ENCODE assay signal across 8 cellular contexts in genomic region chr12:22459872-22460490, GRCh38.
DNase-seq lines count a peak whose midpoint lies in the region; ATAC-seq, FAIRE-seq and TF ChIP-seq lines count a peak whose summit lies in the region.

No MANE protein-coding gene starts in this region.

- H3K23me2 ChIP-seq in H1 (ENCODE audit: low read depth, low read length) = no peaks in the 10 kb centered on the region

- no peak overlapping the region for H3K23ac ChIP-seq in H1 (ENCODE audit: insufficient read length)

- ATAC-seq in GM18858 (IDR thresholded peaks at IDR 0.05; ENCODE audit: unreplicated experiment) (peak; percentile 64), Panc1 (no peak), HG03432 (IDR thresholded peaks at IDR 0.05; ENCODE audit: unreplicated experiment) (no peak), HG03439 (IDR thresholded peaks at IDR 0.05; ENCODE audit: unreplicated experiment) (no peak)

- no peak overlapping the region for H3K4ac ChIP-seq in H1 (replicated peaks; ENCODE audit: insufficient read length, low read depth, low read length)

- H3K9me3 ChIP-seq in Panc1 (ENCODE audit: control insufficient read depth, insufficient read depth, low read depth, low read length) (no peaks in the 10 kb centered on the region), H1 (ENCODE audit: insufficient read depth in 2 of 2, low read depth in 1 of 2, low read length in 1 of 2) (no peaks in the 10 kb centered on the region)

- H2AK5ac ChIP-seq in H1 (ENCODE audit: low read depth, low read length) = no peak overlapping the region

- H2BK15ac ChIP-seq in H1 (ENCODE audit: low read length) = no peak overlapping the region

- H2BK12ac ChIP-seq in H1 (ENCODE audit: low read depth, low read length) = no peak overlapping the region

- no peak overlapping the region for H4K8ac ChIP-seq in H1 (ENCODE audit: extremely low read depth, insufficient read depth, low read length)

- H3K79me2 ChIP-seq in H1 (ENCODE audit: control insufficient read depth in 1 of 2, insufficient read depth in 2 of 2, low read length in 2 of 2) = no peaks in the 10 kb centered on the region

- POLR2A ChIA-PET in Panc1 (lab: Charles Lee) = no interaction called here
- POLR2A ChIA-PET in H1 (lab: Charles Lee; ENCODE audit: partially characterized antibody) = interaction anchor here (0.6 kb wide), 1 partner anchor 582 kb away, joined by 3 read pairs; no protein-coding TSS in a partner anchor

- DNase-seq in CD1c-positive myeloid dendritic cell (ENCODE audit: extremely low spot score) (peak; percentile 67), HT-29 (ENCODE audit: low spot score) (peak; percentile 70), Panc1 (ENCODE audit: low read depth, low spot score) (peak; percentile 5), H1 (ENCODE audit: low read depth in 1 of 2, low spot score in 2 of 2) (no peak), midbrain (lab: John Stamatoyannopoulos, UW) (peak; percentile 71)

- intact Hi-C loops in Panc1 (cut with micrococcal nuclease; ENCODE audit: unreplicated experiment) = loop anchor here (5.0 kb wide), 1 partner anchor 378 kb away; no protein-coding TSS in a partner anchor

- WGBS in H1 (ENCODE audit: extremely low coverage in 1 of 2, insufficient coverage in 1 of 2, insufficient read length in 1 of 2, insufficient replicate concordance in 2 of 2, low coverage in 1 of 2, low lambda C conversion rate in 2 of 2, missing lambda C conversion rate in 1 of 2), 2 experiments = 66% methylated on average over 3 of the region's 3 CpGs; no CpG with 5 or more reads in 1 of the 2 experiments

- TF ChIP-seq EP300 in H1 (IDR thresholded peaks at IDR 0.05; ENCODE audit: borderline replicate concordance in 1 of 2, low read depth in 2 of 2, low read length in 2 of 2) = no peak

- no peak overlapping the region for H3K4me3 ChIP-seq in Panc1 (ENCODE audit: low read depth in 2 of 2, low read length in 2 of 2)
- H3K4me3 ChIP-seq in H1 (ENCODE audit: extremely low read depth in 1 of 4, insufficient read depth in 2 of 4, low read depth in 3 of 4, low read length in 4 of 4) = no peak overlapping the region

- H3K36me3 ChIP-seq in Panc1 (ENCODE audit: control insufficient read depth, insufficient read depth, low read length) (no peaks in the 10 kb centered on the region), H1 (ENCODE audit: control insufficient read depth in 2 of 4, insufficient read depth in 4 of 4, low read length in 3 of 4) (no peaks in the 10 kb centered on the region; a peak in 1 of 8 replicates)

- in situ Hi-C loops in Panc1 (cut with HindIII; ENCODE audit: low pct_unique_long_range_greater_than_20kb, low sequenced_read_pairs) = no loop called here

- H4K20me1 ChIP-seq in H1 (replicated peaks in 1 of 2; ENCODE audit: control insufficient read depth in 1 of 2, insufficient read depth in 2 of 2, low read length in 2 of 2) = no peaks in the 10 kb centered on the region

- no peak overlapping the region for H3K56ac ChIP-seq in H1 (replicated peaks; ENCODE audit: insufficient read length, low read depth, low read length)

- no peak overlapping the region for H4K91ac ChIP-seq in H1 (replicated peaks; ENCODE audit: insufficient read length, low read length)

- peak; percentile 32 for FAIRE-seq in H1 (lab: Jason Lieb, UNC)

- H2BK20ac ChIP-seq in H1 (ENCODE audit: low read length) = no peak overlapping the region

- no peak overlapping the region for H3K14ac ChIP-seq in H1 (ENCODE audit: insufficient read length)

- no peak overlapping the region for H3K9ac ChIP-seq in H1 (replicated peaks in 1 of 4; ENCODE audit: extremely low read depth in 1 of 4, low read depth in 3 of 4, low read length in 3 of 4)

- H2BK120ac ChIP-seq in H1 (replicated peaks; ENCODE audit: low read depth, low read length) = no peak overlapping the region

- CTCF ChIA-PET in Panc1 (lab: Charles Lee) = interaction anchor here (1.3 kb wide), 1 partner anchor 17 kb away, joined by 3 read pairs; no protein-coding TSS in a partner anchor
- CTCF ChIA-PET in H1 (lab: Charles Lee; ENCODE audit: partially characterized antibody) = interaction anchor here (0.5 to 4.3 kb wide), 28 partner anchors 8 to 761 kb away, joined by 3 to 26 read pairs (median 4); no protein-coding TSS in a partner anchor

- H3K27ac ChIP-seq in Panc1 (ENCODE audit: low read length) = no peak overlapping the region
- H3K27ac ChIP-seq in H1 (ENCODE audit: low read depth, low read length) = no peak overlapping the region

- H3K79me1 ChIP-seq in H1 (ENCODE audit: low read depth, low read length) = no peaks in the 10 kb centered on the region

- no TSS peak for BruUV-seq in Panc1 (replicated peaks; lab: Mats Ljungman, UMichigan)

- no peak overlapping the region for H3K18ac ChIP-seq in H1 (ENCODE audit: extremely low read depth, low read length)

- H3K4me2 ChIP-seq in H1 (ENCODE audit: insufficient read depth in 1 of 2, low read depth in 2 of 2, low read length in 2 of 2) = no peak overlapping the region

- TF ChIP-seq CTCF in Panc1 (IDR thresholded peaks at IDR 0.05) = peak; percentile 65; the same call in 1 of the 2 replicates
- TF ChIP-seq CTCF in H1 (IDR thresholded peaks at IDR 0.05; ENCODE audit: control extremely low read depth in 1 of 3, insufficient read depth in 1 of 3, low read depth in 1 of 3, low read length in 3 of 3) = peak in 2 of 3 experiments; percentile 40 to 63; a peak in 3 of 4 replicates

- H3K27me3 ChIP-seq in Panc1 (ENCODE audit: control insufficient read depth, insufficient read depth, low read length) (no peaks in the 10 kb centered on the region), H1 (replicated peaks in 1 of 4; ENCODE audit: control insufficient read depth in 3 of 4, extremely low read depth in 1 of 4, insufficient read depth in 3 of 4, low read length in 3 of 4) (no peaks in the 10 kb centered on the region)

- peak; percentile 33 to 50; a peak in 3 of 4 replicates for TF ChIP-seq RAD21 in H1 (IDR thresholded peaks at IDR 0.05 in 1 of 2, conservative IDR thresholded peaks at IDR 0.05 in 1 of 2; ENCODE audit: low read depth in 2 of 2, low read length in 2 of 2)

- no peak for TF ChIP-seq POLR2A in H1 (IDR thresholded peaks at IDR 0.05; ENCODE audit: control extremely low read depth in 1 of 2, low read depth in 2 of 2, low read length in 2 of 2)

- H2AFZ ChIP-seq in H1 (ENCODE audit: low read length) = no peak overlapping the region

- no peak overlapping the region for H2BK5ac ChIP-seq in H1 (ENCODE audit: low read depth, low read length)

- H3K4me1 ChIP-seq in Panc1 (ENCODE audit: control insufficient read depth, insufficient read depth, low read length) (no peaks in the 10 kb centered on the region), H1 (replicated peaks in 1 of 4; ENCODE audit: control insufficient read depth in 3 of 4, insufficient read depth in 4 of 4, low read length in 3 of 4) (no peaks in the 10 kb centered on the region)

- H4K5ac ChIP-seq in H1 (ENCODE audit: insufficient read length, low read depth, low read length) = no peak overlapping the region

TF ChIP-seq in H1, 55 proteins besides CTCF, POLR2A, EP300 and RAD21:
- TF ChIP-seq KDM4A (IDR thresholded peaks at IDR 0.05; ENCODE audit: low read depth, low read length, severe bottlenecking) (no peak), BACH1 (IDR thresholded peaks at IDR 0.05; ENCODE audit: low read length) (no peak), CHD1 (IDR thresholded peaks at IDR 0.05; ENCODE audit: low read depth, low read length) (no peak), SIX5 (IDR thresholded peaks at IDR 0.05; ENCODE audit: low read depth, low read length) (no peak), HDAC6 (IDR thresholded peaks at IDR 0.05; ENCODE audit: low read depth, low read length) (no peak), POLR2AphosphoS5 (IDR thresholded peaks at IDR 0.05; ENCODE audit: low read depth, low read length) (no peak), MAFK (IDR thresholded peaks at IDR 0.05; ENCODE audit: low read depth, low read length) (no peak), ATF3 (IDR thresholded peaks at IDR 0.05; ENCODE audit: insufficient read depth, low read depth, low read length) (no peak), RNF2 (IDR thresholded peaks at IDR 0.05; ENCODE audit: borderline replicate concordance, low read depth, low read length, missing control alignments, poor library complexity, severe bottlenecking) (no peak), SAP30 (IDR thresholded peaks at IDR 0.05; ENCODE audit: insufficient read depth, insufficient replicate concordance, low read length) (no peak), SIN3A (conservative IDR thresholded peaks at IDR 0.05 in 1 of 2, IDR thresholded peaks at IDR 0.05 in 1 of 2; ENCODE audit: low read depth in 1 of 2, low read length in 2 of 2) (no peak), GABPA (IDR thresholded peaks at IDR 0.05; ENCODE audit: borderline replicate concordance, insufficient read depth, low read length) (no peak), EGR1 (IDR thresholded peaks at IDR 0.05; ENCODE audit: borderline replicate concordance, low read depth, low read length) (no peak)
TF ChIP-seq in H1: peak in this region for 0.

Comparison
In these comparisons a context has a peak if more than half of its experiments do, and no peak if none do; other contexts are left out.
1. DNase-seq: peak in CD1c-positive myeloid dendritic cell (single experiment), HT-29 (single experiment), Panc1 (single experiment) and midbrain (single experiment); none in H1 (0 of 2).